12 cellular contexts compared by ENCODE assay signal in the genomic region with DNA sequence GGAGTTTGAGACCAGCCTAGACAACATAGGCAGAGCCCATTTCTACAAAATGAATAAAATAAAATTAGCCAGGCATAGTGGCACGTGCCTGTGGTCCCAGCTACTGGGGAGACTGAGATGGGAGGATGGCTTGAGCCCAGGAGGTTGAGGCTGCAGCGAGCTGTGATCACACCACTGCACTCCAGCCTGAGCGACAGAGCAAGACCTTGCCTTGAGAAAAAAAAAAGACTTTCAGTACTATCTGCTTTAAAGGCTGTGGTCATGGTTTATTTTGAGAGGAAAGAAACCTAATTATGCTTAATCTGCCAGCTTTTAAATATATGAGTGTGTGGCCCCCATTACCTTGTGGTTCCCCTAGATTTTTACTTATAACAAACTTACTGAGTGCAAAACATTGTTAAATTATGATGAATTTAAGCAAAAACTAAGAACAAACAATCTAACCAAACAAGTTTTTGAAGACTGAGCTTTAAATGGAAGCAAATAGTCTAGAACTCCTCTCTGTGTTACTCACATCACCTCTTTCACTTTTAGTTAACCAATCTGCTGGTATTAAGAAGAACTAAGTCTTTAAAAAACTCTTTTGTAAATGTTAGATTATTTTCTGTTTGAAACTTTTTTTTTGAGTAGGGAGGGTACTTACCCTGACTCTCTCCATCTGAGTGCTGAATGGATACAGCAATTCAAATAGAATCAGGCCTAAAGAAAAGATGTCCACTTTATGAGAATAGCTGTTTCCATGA.
A peak's percentile ranks its signal among the peaks of the same experiment; 100 is the strongest.
DNase-seq lines count a peak whose midpoint lies in the region; ATAC-seq and TF ChIP-seq lines count a peak whose summit lies in the region.
"Had no signal": no experiment of that assay in that cellular context is flagged by ENCODE, and none has a peak within 500 bp of the region (broad histone marks: within the 10 kb centered on the region; RNA-seq: fewer than 3 reads in every experiment).

No MANE protein-coding gene starts in this region.

- H2BK15ac ChIP-seq in H9 (ENCODE audit: low read depth, low read length) = no peak overlapping the region

- H2AK5ac ChIP-seq in H9 (ENCODE audit: insufficient read length, low read length) = no peak overlapping the region

- H3K36me3 Mint-ChIP-seq in stimulated activated naive CD8-positive, alpha-beta T cell treated with anti-CD3 and anti-CD28 coated beads, Interleukin-15, Interleukin-2, amounts not matched to agents 100 ng/mL and 50 ng/mL, for 24 hours (ENCODE audit: low read depth) = peaks cover 42% of the 10 kb centered on the region
- H3K36me3 Mint-ChIP-seq in H9 (ENCODE audit: insufficient read depth in 1 of 3, low read depth in 3 of 3) = peaks cover 3 to 27% (median 13%) of the 10 kb centered on the region in 3 experiments; a peak in 6 of 7 replicates

- H4K5ac ChIP-seq in H9 (ENCODE audit: insufficient read length, low read depth, low read length) = no peak overlapping the region

- H3K56ac ChIP-seq in H9 (ENCODE audit: insufficient read length, low read depth, low read length) = no peak overlapping the region

- WGBS in H9 (ENCODE audit: extremely low coverage, insufficient read length, low lambda C conversion rate) = no CpG with 5 or more reads among the region's 3 CpGs
- WGBS in right lobe of liver (ENCODE audit: insufficient coverage, low coverage, low lambda C conversion rate, missing lambda C conversion rate) = 83% methylated on average over 2 of the region's 3 CpGs

- no peak overlapping the region for H3K9ac ChIP-seq in H9 (ENCODE audit: extremely low read depth, insufficient read length, low read length)

- no peaks in the 10 kb centered on the region for H4K20me1 ChIP-seq in H9 (ENCODE audit: control insufficient read depth, insufficient read depth, insufficient read length)

- no peaks in the 10 kb centered on the region for H3K79me1 ChIP-seq in H9 (ENCODE audit: insufficient read depth, low read depth, low read length, poor library complexity, severe bottlenecking)

- H3K27ac ChIP-seq in H9 (ENCODE audit: insufficient read length, low read depth, low read length) = no peak overlapping the region
- H3K27ac ChIP-seq in vagina = no peak overlapping the region
- no peak overlapping the region for H3K27ac ChIP-seq in right lobe of liver

- H2BK12ac ChIP-seq in H9 (ENCODE audit: insufficient read length, low read depth, low read length) = no peak overlapping the region

- no peak for ATAC-seq in stimulated activated naive CD8-positive, alpha-beta T cell treated with anti-CD3 and anti-CD28 coated beads, Interleukin-15, amount 100 ng/mL, for 72 hours
- ATAC-seq in HG03354 (IDR thresholded peaks at IDR 0.05; ENCODE audit: poor library complexity, severe bottlenecking, unreplicated experiment) (peak; percentile 64), right lobe of liver (no peak)

- H3K4me1 Mint-ChIP-seq in stimulated activated naive CD8-positive, alpha-beta T cell treated with anti-CD3 and anti-CD28 coated beads, Interleukin-15, Interleukin-2, amounts not matched to agents 100 ng/mL and 50 ng/mL, for 24 hours (ENCODE audit: low read depth) = peaks cover 5% of the 10 kb centered on the region
- H3K4me1 Mint-ChIP-seq in stimulated activated naive CD8-positive, alpha-beta T cell treated with anti-CD3 and anti-CD28 coated beads, Interleukin-15, amount 100 ng/mL, for 72 hours = no peaks in the 10 kb centered on the region
- H3K4me1 Mint-ChIP-seq in H9 = peaks cover 19 to 33% of the 10 kb centered on the region in 2 experiments

- TF ChIP-seq CTCF in H9 (conservative IDR thresholded peaks at IDR 0.05) = no peak
- no peak for TF ChIP-seq CTCF in vagina (IDR thresholded peaks at IDR 0.05)
- TF ChIP-seq CTCF in right lobe of liver (IDR thresholded peaks at IDR 0.05) = no peak

- H3K23me2 ChIP-seq in H9 (ENCODE audit: insufficient read length, low read depth, low read length, poor library complexity, severe bottlenecking) = no peaks in the 10 kb centered on the region

- H3K4me3 ChIP-seq in vagina (no peak overlapping the region), right lobe of liver (no peak overlapping the region)

- H3K9me3 ChIP-seq in H9 (ENCODE audit: control insufficient read depth, low read depth, low read length) (no peaks in the 10 kb centered on the region), vagina (no peaks in the 10 kb centered on the region), right lobe of liver (no peaks in the 10 kb centered on the region)

- H3K14ac ChIP-seq in H9 (ENCODE audit: insufficient read depth, low read length) = no peak overlapping the region

- no peak overlapping the region for H3K4ac ChIP-seq in H9 (ENCODE audit: low read depth, low read length)

- no peak overlapping the region for H3K18ac ChIP-seq in H9 (ENCODE audit: insufficient read length, low read depth, low read length)

- TF ChIP-seq POLR2A in vagina (IDR thresholded peaks at IDR 0.05) = no peak
- TF ChIP-seq POLR2A in right lobe of liver (IDR thresholded peaks at IDR 0.05) = no peak

- DNase-seq in stimulated activated naive CD8-positive, alpha-beta T cell treated with anti-CD3 and anti-CD28 coated beads, Interleukin-15, amount 100 ng/mL, for 72 hours = no peak
- DNase-seq in H9 = no peak
- DNase-seq in DMS153 (lab: John Stamatoyannopoulos, UW) = no peak
- no peak for DNase-seq in vagina (ENCODE audit: extremely low spot score in 2 of 2)
- no peak for DNase-seq in right lobe of liver
- DNase-seq in posterior cingulate gyrus = no peak
- DNase-seq: HCEC 1CT; NCI-H774; small intestine; stimulated activated CD8-positive, alpha-beta memory T cell treated with anti-CD3 and anti-CD28 coated beads, Interleukin-4, amount 100 ng/mL, for 48 hours had no signal

- H3K27ac Mint-ChIP-seq in stimulated activated naive CD8-positive, alpha-beta T cell treated with anti-CD3 and anti-CD28 coated beads, Interleukin-15, Interleukin-2, amounts not matched to agents 100 ng/mL and 50 ng/mL, for 24 hours = peak overlapping the region; percentile 29
- no peak overlapping the region for H3K27ac Mint-ChIP-seq in stimulated activated naive CD8-positive, alpha-beta T cell treated with anti-CD3 and anti-CD28 coated beads, Interleukin-15, amount 100 ng/mL, for 72 hours
- peak overlapping the region in 2 of 3 experiments; percentile 17 to 31; a peak in 2 of 7 replicates for H3K27ac Mint-ChIP-seq in H9

- H4K8ac ChIP-seq in H9 (replicated peaks; ENCODE audit: insufficient read length, low read depth, low read length) = no peak overlapping the region

- no peak overlapping the region for H2BK5ac ChIP-seq in H9 (ENCODE audit: insufficient read length, low read length)

- no peak overlapping the region for H2BK20ac ChIP-seq in H9 (ENCODE audit: low read depth, low read length, poor library complexity, severe bottlenecking)

- H3T11ph ChIP-seq in H9 (ENCODE audit: low read length) = no peak overlapping the region

- no peak overlapping the region for H3K4me2 ChIP-seq in H9 (ENCODE audit: insufficient read depth, insufficient read length, low read length)

- H3K9me3 Mint-ChIP-seq in stimulated activated naive CD8-positive, alpha-beta T cell treated with anti-CD3 and anti-CD28 coated beads, Interleukin-15, Interleukin-2, amounts not matched to agents 100 ng/mL and 50 ng/mL, for 24 hours = no peaks in the 10 kb centered on the region
- H3K9me3 Mint-ChIP-seq in stimulated activated naive CD8-positive, alpha-beta T cell treated with anti-CD3 and anti-CD28 coated beads, Interleukin-15, amount 100 ng/mL, for 72 hours = no peaks in the 10 kb centered on the region
- H3K9me3 Mint-ChIP-seq in H9 = no peaks in the 10 kb centered on the region

- H3K4me3 Mint-ChIP-seq in stimulated activated naive CD8-positive, alpha-beta T cell treated with anti-CD3 and anti-CD28 coated beads, Interleukin-15, Interleukin-2, amounts not matched to agents 100 ng/mL and 50 ng/mL, for 24 hours = no peak overlapping the region
- no peak overlapping the region for H3K4me3 Mint-ChIP-seq in stimulated activated naive CD8-positive, alpha-beta T cell treated with anti-CD3 and anti-CD28 coated beads, Interleukin-15, amount 100 ng/mL, for 72 hours
- no peak overlapping the region for H3K4me3 Mint-ChIP-seq in H9

- H2AFZ ChIP-seq in H9 (ENCODE audit: low read length) = no peak overlapping the region

- no peak overlapping the region for H2BK120ac ChIP-seq in H9 (ENCODE audit: low read depth, low read length, poor library complexity, severe bottlenecking)

- no peaks in the 10 kb centered on the region for H3K79me2 ChIP-seq in H9 (ENCODE audit: insufficient read depth, low read length)

- H3K23ac ChIP-seq in H9 (ENCODE audit: insufficient read length, low read depth, low read length) = no peak overlapping the region

- H4K91ac ChIP-seq in H9 (ENCODE audit: insufficient read length, low read depth, low read length) = no peak overlapping the region

- H3K36me3 ChIP-seq in vagina (peaks cover 0 to 42% of the 10 kb centered on the region in 2 donors), right lobe of liver (peaks cover 0 to 40% (median 13%) of the 10 kb centered on the region in 4 donors)

- intact Hi-C loops in vagina (cut with DNase I) (no loop called here), right lobe of liver (cut with DNase I) (no loop called here), posterior cingulate gyrus (cut with DNase I) (no loop called here)

- H3K4me1 ChIP-seq in H9 (ENCODE audit: insufficient read depth, low read length) (no peaks in the 10 kb centered on the region), vagina (no peaks in the 10 kb centered on the region), right lobe of liver (no peaks in the 10 kb centered on the region)

- no peaks in the 10 kb centered on the region for H3K27me3 ChIP-seq in H9 (ENCODE audit: insufficient read depth, low read length)
- H3K27me3 ChIP-seq in vagina = no peaks in the 10 kb centered on the region
- H3K27me3 ChIP-seq in right lobe of liver = no peaks in the 10 kb centered on the region

- H3K27me3 Mint-ChIP-seq in stimulated activated naive CD8-positive, alpha-beta T cell treated with anti-CD3 and anti-CD28 coated beads, Interleukin-15, Interleukin-2, amounts not matched to agents 100 ng/mL and 50 ng/mL, for 24 hours = no peaks in the 10 kb centered on the region
- no peaks in the 10 kb centered on the region for H3K27me3 Mint-ChIP-seq in stimulated activated naive CD8-positive, alpha-beta T cell treated with anti-CD3 and anti-CD28 coated beads, Interleukin-15, amount 100 ng/mL, for 72 hours
- no peaks in the 10 kb centered on the region for H3K27me3 Mint-ChIP-seq in H9 (ENCODE audit: low read depth)

Comparison
In these comparisons a context has a peak if more than half of its experiments do, and no peak if none do; other contexts are left out.
1. H3K27ac Mint-ChIP-seq: peak in stimulated activated naive CD8-positive, alpha-beta T cell treated with anti-CD3 and anti-CD28 coated beads, Interleukin-15, Interleukin-2, amounts not matched to agents 100 ng/mL and 50 ng/mL, for 24 hours (single experiment) and H9 (2 of 3); none in stimulated activated naive CD8-positive, alpha-beta T cell treated with anti-CD3 and anti-CD28 coated beads, Interleukin-15, amount 100 ng/mL, for 72 hours (0 of 2).